ENCODE assay signal across 17 cellular contexts in genomic region chr10:122350893-122351292, GRCh38. TPM values are rescaled to one million over a fixed set of nuclear protein-coding genes. Genes with fewer than 3 reads are reported as not detected.
DNase-seq lines count a peak whose midpoint lies in the region; ATAC-seq and TF ChIP-seq lines count a peak whose summit lies in the region.
"Had no signal": no experiment of that assay in that cellular context is flagged by ENCODE, and none has a peak within 500 bp of the region (broad histone marks: within the 10 kb centered on the region; RNA-seq: fewer than 3 reads in every experiment).

No MANE protein-coding gene starts in this region.

- no peak overlapping the region for H3K4me3 Mint-ChIP-seq in CD14-positive monocyte
- H3K4me3 Mint-ChIP-seq: CD4-positive, alpha-beta T cell had no signal

- H3K4me1 ChIP-seq in Peyer's patch (peaks cover 0 to 13% (median 3%) of the 10 kb centered on the region in 4 donors), hepatocyte (ENCODE audit: insufficient read depth) (peaks cover 23% of the 10 kb centered on the region), mucosa of descending colon (ENCODE audit: low read depth) (no peaks in the 10 kb centered on the region)

- no peak overlapping the region for H3K27ac Mint-ChIP-seq in CD14-positive monocyte
- H3K27ac Mint-ChIP-seq: CD4-positive, alpha-beta T cell had no signal

- no peaks in the 10 kb centered on the region for H4K20me1 ChIP-seq in hepatocyte (ENCODE audit: insufficient read depth, poor library complexity, severe bottlenecking)

- TF ChIP-seq CTCF in Peyer's patch (IDR thresholded peaks at IDR 0.05) (no peak), hepatocyte (IDR thresholded peaks at IDR 0.05; ENCODE audit: poor library complexity) (no peak), mucosa of descending colon (IDR thresholded peaks at IDR 0.05) (no peak), CD14-positive monocyte (IDR thresholded peaks at IDR 0.05) (no peak)

- H3K9me3 ChIP-seq in Peyer's patch (no peaks in the 10 kb centered on the region), hepatocyte (ENCODE audit: low read depth) (no peaks in the 10 kb centered on the region), mucosa of descending colon (no peaks in the 10 kb centered on the region)

- intact Hi-C loops in mucosa of descending colon (cut with DNase I, micrococcal nuclease) (no loop called here), posterior vena cava (cut with DNase I) (no loop called here), CD14-positive monocyte (cut with micrococcal nuclease) (no loop called here)

- no peaks in the 10 kb centered on the region for H3K36me3 ChIP-seq in Peyer's patch
- H3K36me3 ChIP-seq in hepatocyte (replicated peaks; ENCODE audit: insufficient read depth, low read depth), result no peaks in the 10 kb centered on the region
- no peaks in the 10 kb centered on the region for H3K36me3 ChIP-seq in mucosa of descending colon (ENCODE audit: low read depth)

- H3K4me1 Mint-ChIP-seq in CD14-positive monocyte, result no peaks in the 10 kb centered on the region

- no peaks in the 10 kb centered on the region for H3K27me3 ChIP-seq in Peyer's patch
- no peaks in the 10 kb centered on the region for H3K27me3 ChIP-seq in hepatocyte

- ATAC-seq in mucosa of descending colon, result peak; percentile 45

- no peaks in the 10 kb centered on the region for H3K9me2 ChIP-seq in hepatocyte (replicated peaks; ENCODE audit: insufficient read depth)

- H2AFZ ChIP-seq in hepatocyte, result no peak overlapping the region

- WGBS in hepatocyte (ENCODE audit: low lambda C conversion rate, missing lambda C conversion rate), result 90% methylated on average over 12 of the region's 12 CpGs

- H3K4me3 ChIP-seq in Peyer's patch (no peak overlapping the region), hepatocyte (no peak overlapping the region), mucosa of descending colon (no peak overlapping the region)

- H3K27me3 Mint-ChIP-seq in CD14-positive monocyte (ENCODE audit: low read depth in 3 of 3), result peaks cover 2 to 6% (median 5%) of the 10 kb centered on the region in 3 donors
- H3K27me3 Mint-ChIP-seq: CD4-positive, alpha-beta T cell had no signal

- H3K9me3 Mint-ChIP-seq in CD14-positive monocyte, result peaks cover 0 to 5% (median 0%) of the 10 kb centered on the region in 7 donors
- H3K9me3 Mint-ChIP-seq: CD4-positive, alpha-beta T cell had no signal

- TF ChIP-seq POLR2A in Peyer's patch (IDR thresholded peaks at IDR 0.05), result peak in 1 of 2 donors; percentile 63

- no peaks in the 10 kb centered on the region for H3K36me3 Mint-ChIP-seq in CD14-positive monocyte

- DNase-seq in Peyer's patch (peak in 2 of 3 donors; percentile 75 to 87), hepatocyte (ENCODE audit: low spot score) (peak; percentile 36), mucosa of descending colon (no peak), posterior vena cava (ENCODE audit: low spot score) (peak; percentile 50), retina (no peak), CD14-positive monocyte (ENCODE audit: low spot score) (no peak), HPDE6-E6E7 (ENCODE audit: extremely low spot score) (no peak)
- DNase-seq: CD4-positive, alpha-beta T cell; COR-L47; DMS79; Kasumi-1; NCI-H1417; NCI-H187; NCI-H446; NCI-H526; OCI-M1; SHP77 had no signal

- H3K27ac ChIP-seq in Peyer's patch (peak overlapping the region in 3 of 4 donors; percentile 72 to 83 (median 83)), hepatocyte (peak overlapping the region; percentile 96)

- no peaks in the 10 kb centered on the region for H3K79me2 ChIP-seq in hepatocyte

- H3K4me2 ChIP-seq in hepatocyte, result no peak overlapping the region

RNA-seq across cellular contexts. Expression of gene PLEKHA1, which starts 23.6 kb away (rescaled TPM):
- total RNA-seq in Peyer's patch, result 10 to 100 TPM; 15.7 to 62.0 (median 43.9) TPM
- 60.9 and 62.6 TPM in 2 replicates for total RNA-seq in hepatocyte
- polyA plus RNA-seq in hepatocyte, result 54.0 and 60.2 TPM in 2 replicates
- 10 to 100 TPM; 39.1 to 55.0 (median 41.2) TPM for total RNA-seq in mucosa of descending colon
- total RNA-seq in posterior vena cava, result 10 to 100 TPM; 29.3 to 42.3 TPM
- 10 to 100 TPM; 12.3 to 14.9 TPM for polyA plus RNA-seq in CD14-positive monocyte

Comparison
In these comparisons a context has a peak if more than half of its experiments do, and no peak if none do; other contexts are left out.
1. DNase-seq: peak in Peyer's patch (2 of 3), hepatocyte (single experiment) and posterior vena cava (single experiment); none in mucosa of descending colon (0 of 3), retina (single experiment), CD14-positive monocyte (single experiment) and HPDE6-E6E7 (single experiment).